In genomic region chr4:127788517-127788916, GRCh38 we compare ENCODE assay signal across 10 cellular contexts. TPM values are rescaled to one million over a fixed set of nuclear protein-coding genes. Genes with fewer than 3 reads are reported as not detected.
DNase-seq lines count a peak whose midpoint lies in the region; ATAC-seq and TF ChIP-seq lines count a peak whose summit lies in the region.
"Had no signal": no experiment of that assay in that cellular context is flagged by ENCODE, and none has a peak within 500 bp of the region (broad histone marks: within the 10 kb centered on the region; RNA-seq: fewer than 3 reads in every experiment).

No MANE protein-coding gene starts in this region.

- H3K4me3 Mint-ChIP-seq in WTC11 = no peak overlapping the region

- no peaks in the 10 kb centered on the region for H3K9me3 Mint-ChIP-seq in WTC11

- POLR2A ChIA-PET in WTC11 (lab: Charles Lee) = no interaction called here

- peaks cover 14% of the 10 kb centered on the region for H3K4me1 Mint-ChIP-seq in WTC11

- TF ChIP-seq CTCF in WTC11 (IDR thresholded peaks at IDR 0.05) (no peak; the same call in 1 of the 2 replicates), retinal pigment epithelial cell (conservative IDR thresholded peaks at IDR 0.05; ENCODE audit: low read depth, low read length) (peak; percentile 27)

- peaks cover 11% of the 10 kb centered on the region for H3K27me3 Mint-ChIP-seq in WTC11 (ENCODE audit: low read depth)

- peak; percentile 27 for DNase-seq in SIG-M5 treated with dmso at 0.1 percent for 504 hours (lab: John Stamatoyannopoulos, UW; ENCODE audit: unreplicated experiment)
- no peak for DNase-seq in SIG-M5 (lab: John Stamatoyannopoulos, UW)
- no peak for DNase-seq in WTC11 (ENCODE audit: low spot score)
- DNase-seq in retinal pigment epithelial cell (ENCODE audit: low read depth) = no peak
- no peak for DNase-seq in ureter (ENCODE audit: low spot score)
- DNase-seq in stimulated activated CD4-positive, alpha-beta T cell treated with anti-CD3 and anti-CD28 coated beads, Interleukin-15, amount 100 ng/mL, for 24 hours = no peak
- no peak for DNase-seq in inferior parietal cortex (ENCODE audit: extremely low spot score)
- DNase-seq: right cardiac atrium had no signal

- CTCF ChIA-PET in WTC11 (lab: Charles Lee) = interaction anchor here (1.6 kb wide), 1 partner anchor 92 kb away, joined by 6 read pairs; the partner anchor contains the start of gene PLK4

- no peak overlapping the region for H3K27ac Mint-ChIP-seq in WTC11

- ATAC-seq in HG03175 (IDR thresholded peaks at IDR 0.05; ENCODE audit: unreplicated experiment) (peak; percentile 68), WTC11 (peak; percentile 100)

- no peaks in the 10 kb centered on the region for H3K36me3 Mint-ChIP-seq in WTC11

- no peak overlapping the region for H3K4me3 ChIP-seq in retinal pigment epithelial cell (ENCODE audit: low read length)
- H3K4me3 ChIP-seq: BLaER1 had no signal

TF ChIP-seq in WTC11, 78 proteins besides CTCF, POLR2A, EP300 and RAD21:
- TF ChIP-seq ZNF121 (CRISPR knock-in tag; IDR thresholded peaks at IDR 0.05) (peak; percentile 42; the same call in 1 of the 2 replicates), NFE2L1 (CRISPR knock-in tag; IDR thresholded peaks at IDR 0.05) (no peak), ESRRA (CRISPR knock-in tag; IDR thresholded peaks at IDR 0.05; ENCODE audit: borderline replicate concordance) (no peak), STAT6 (CRISPR knock-in tag; conservative IDR thresholded peaks at IDR 0.05; ENCODE audit: low read depth) (no peak), CDX4 (CRISPR knock-in tag; IDR thresholded peaks at IDR 0.05; ENCODE audit: borderline replicate concordance) (no peak), PREB (CRISPR knock-in tag; IDR thresholded peaks at IDR 0.05; ENCODE audit: borderline replicate concordance) (no peak), ETV6 (CRISPR knock-in tag; IDR thresholded peaks at IDR 0.05) (no peak)

RNA-seq across cellular contexts. Expression of gene HSPA4L, which starts 6.4 kb away (rescaled TPM):
- total RNA-seq in WTC11 (2021) = 6.9 to 9.9 TPM (median 9.6 TPM) in 3 replicates
- total RNA-seq in ureter = 5.6 TPM

RNA-seq across cellular contexts. Expression of gene SLC25A31, which starts 58.3 kb away (rescaled TPM):
- total RNA-seq in WTC11 (2021) = not detected in 3 replicates
- total RNA-seq in ureter = not detected
- total RNA-seq: right cardiac atrium had no signal
